ENCODE assay signal across 26 cellular contexts in genomic region chr1:202479630-202480029, GRCh38.
DNase-seq lines count a peak whose midpoint lies in the region; ATAC-seq and TF ChIP-seq lines count a peak whose summit lies in the region.
"Had no signal": no experiment of that assay in that cellular context is flagged by ENCODE, and none has a peak within 500 bp of the region (broad histone marks: within the 10 kb centered on the region; RNA-seq: fewer than 3 reads in every experiment).

No MANE protein-coding gene starts in this region.

- H3K36me3 ChIP-seq in cardiac muscle cell (no peaks in the 10 kb centered on the region), WERI-Rb-1 (no peaks in the 10 kb centered on the region), neutrophil (no peaks in the 10 kb centered on the region), MG63 (no peaks in the 10 kb centered on the region)
- H3K36me3 ChIP-seq: BE2C, Peyer's patch, suprapubic skin had no signal

- H3K27ac Mint-ChIP-seq in immature natural killer cell: no peak overlapping the region
- H3K27ac Mint-ChIP-seq: activated naive CD4-positive, alpha-beta T cell treated with anti-CD3 and anti-CD28 coated beads, Interleukin-2, amount 50 U/mL, for 24 hours; activated T-helper 1 cell treated with anti-CD3 and anti-CD28 coated beads, Interleukin-12 subunit alpha, Interleukin-12 subunit beta, Interleukin-2, Interleukin-4 antibody, amounts not matched to agents 30 ng/mL and 10 ng/mL and 1 ng/mL, durations not matched to agents 14 hours and 24 hours and 36 hours; GM23338; HFFc6; T-helper 17 cell had no signal

- H3K27me3 ChIP-seq in cardiac muscle cell (no peaks in the 10 kb centered on the region), WERI-Rb-1 (ENCODE audit: insufficient read depth, low read depth, severe bottlenecking) (no peaks in the 10 kb centered on the region), neutrophil (peaks cover 3% of the 10 kb centered on the region), MG63 (no peaks in the 10 kb centered on the region)
- H3K27me3 ChIP-seq: BE2C, Peyer's patch, suprapubic skin had no signal

- H3K9me3 ChIP-seq in cardiac muscle cell (ENCODE audit: low read depth): no peaks in the 10 kb centered on the region
- H3K9me3 ChIP-seq in WERI-Rb-1 (ENCODE audit: severe bottlenecking): no peaks in the 10 kb centered on the region
- no peaks in the 10 kb centered on the region for H3K9me3 ChIP-seq in neutrophil
- 0 out of 2 replicates have a peak, but pooled peaks cover 3% of the 10 kb centered on the region for H3K9me3 ChIP-seq in MG63
- H3K9me3 ChIP-seq: BE2C, Peyer's patch, suprapubic skin had no signal

- H3K4me1 Mint-ChIP-seq in immature natural killer cell: peaks cover 32 to 43% of the 10 kb centered on the region in 2 donors

- peaks cover 0 to 6% (median 2%) of the 10 kb centered on the region in 3 donors for H3K36me3 Mint-ChIP-seq in immature natural killer cell

- intact Hi-C loops in cardiac septum (cut with DNase I): no loop called here

- no peaks in the 10 kb centered on the region for H3K27me3 Mint-ChIP-seq in immature natural killer cell (ENCODE audit: low read depth in 3 of 3)
- H3K27me3 Mint-ChIP-seq: activated naive CD4-positive, alpha-beta T cell treated with anti-CD3 and anti-CD28 coated beads, Interleukin-2, amount 50 U/mL, for 24 hours; T-helper 17 cell had no signal

- TF ChIP-seq CTCF in cardiac muscle cell (IDR thresholded peaks at IDR 0.05; ENCODE audit: low read depth, low read length) (no peak), NB4 (IDR thresholded peaks at IDR 0.05; ENCODE audit: low read depth, low read length) (no peak), WERI-Rb-1 (IDR thresholded peaks at IDR 0.05; ENCODE audit: low read depth, low read length) (no peak), neutrophil (IDR thresholded peaks at IDR 0.05) (no peak)

- TF ChIP-seq POLR2A in NB4 (IDR thresholded peaks at IDR 0.05; ENCODE audit: extremely low read depth, insufficient read length): no peak

- peaks cover 0 to 4% (median 0%) of the 10 kb centered on the region in 6 donors for H3K9me3 Mint-ChIP-seq in immature natural killer cell
- H3K9me3 Mint-ChIP-seq: GM23338, HFFc6 had no signal

- peak overlapping the region; percentile 73 for H3K27ac ChIP-seq in cardiac muscle cell
- no peak overlapping the region for H3K27ac ChIP-seq in WERI-Rb-1
- peak overlapping the region; percentile 50 for H3K27ac ChIP-seq in neutrophil
- H3K27ac ChIP-seq: Peyer's patch, skin epidermis, suprapubic skin had no signal

- DNase-seq in cardiac muscle cell (ENCODE audit: low read depth in 1 of 2, low spot score in 1 of 2): no peak
- DNase-seq in cardiac septum (ENCODE audit: low spot score): no peak
- peak; percentile 69 for DNase-seq in NB4 (ENCODE audit: low read depth)
- peak; percentile 68 for DNase-seq in WERI-Rb-1
- no peak for DNase-seq in immature natural killer cell
- DNase-seq in MG63: no peak
- DNase-seq: activated CD4-positive, alpha-beta T cell treated with anti-CD3 and anti-CD28 coated beads for 4 hours; BE2C; cerebellar nuclear complex; HFFc6; IMR-90; mesenchymal stem cell; NCI-H187; NCI-H748 treated with DMSO at 0.1 percent for 48 hours; nucleus accumbens; Peyer's patch; SK-N-SH; stimulated activated CD4-positive, alpha-beta T cell treated with anti-CD3 and anti-CD28 coated beads, Interleukin-1b, Interleukin-23, amount 100 ng/mL, for 48 hours; T-helper 17 cell had no signal

- no peak overlapping the region for H3K4me3 Mint-ChIP-seq in immature natural killer cell
- H3K4me3 Mint-ChIP-seq: activated naive CD4-positive, alpha-beta T cell treated with anti-CD3 and anti-CD28 coated beads, Interleukin-2, amount 50 U/mL, for 24 hours; activated T-helper 1 cell treated with anti-CD3 and anti-CD28 coated beads, Interleukin-12 subunit alpha, Interleukin-12 subunit beta, Interleukin-2, Interleukin-4 antibody, amounts not matched to agents 30 ng/mL and 10 ng/mL and 1 ng/mL, durations not matched to agents 14 hours and 24 hours and 36 hours; GM23338; HFFc6; T-helper 17 cell had no signal

- H3K4me3 ChIP-seq in cardiac muscle cell (no peak overlapping the region), NB4 (ENCODE audit: low read depth, low read length) (no peak overlapping the region), WERI-Rb-1 (ENCODE audit: low read depth, low read length) (no peak overlapping the region), neutrophil (ENCODE audit: low read depth in 1 of 2, low read length in 1 of 2) (no peak overlapping the region), MG63 (no peak overlapping the region)
- H3K4me3 ChIP-seq: GM23338, Peyer's patch, skin epidermis, suprapubic skin had no signal

- H3K4me1 ChIP-seq in cardiac muscle cell (ENCODE audit: low read depth): peaks cover 40% of the 10 kb centered on the region
- peaks cover 43 to 76% of the 10 kb centered on the region in 2 experiments for H3K4me1 ChIP-seq in neutrophil (ENCODE audit: control insufficient read depth in 1 of 2, insufficient read depth in 1 of 2, low read depth in 1 of 2, low read length in 1 of 2)
- H3K4me1 ChIP-seq: BE2C, suprapubic skin had no signal

- no peak for ATAC-seq in GM21576 (IDR thresholded peaks at IDR 0.05; ENCODE audit: unreplicated experiment)
- ATAC-seq: GM23338, T-helper 17 cell had no signal

Comparison
In these comparisons a context has a peak if more than half of its experiments do, and no peak if none do; other contexts are left out.
1. DNase-seq: peak in NB4 (single experiment) and WERI-Rb-1 (single experiment); none in cardiac muscle cell (0 of 2), cardiac septum (single experiment), immature natural killer cell (0 of 3) and MG63 (single experiment).